Comparison of ENCODE assay signal across 18 cellular contexts in genomic region chr10:11933837-11934236, GRCh38.
DNase-seq lines count a peak whose midpoint lies in the region; ATAC-seq and TF ChIP-seq lines count a peak whose summit lies in the region.
"Had no signal": no experiment of that assay in that cellular context is flagged by ENCODE, and none has a peak within 500 bp of the region (broad histone marks: within the 10 kb centered on the region; RNA-seq: fewer than 3 reads in every experiment).

No MANE protein-coding gene starts in this region.

- no peaks in the 10 kb centered on the region for H3K27me3 ChIP-seq in breast epithelium
- H3K27me3 ChIP-seq in tibial nerve = no peaks in the 10 kb centered on the region

- H3K4me3 Mint-ChIP-seq in MCF 10A (ENCODE audit: unreplicated experiment) = no peak overlapping the region
- no peak overlapping the region for H3K4me3 Mint-ChIP-seq in WTC11
- no peak overlapping the region for H3K4me3 Mint-ChIP-seq in memory B cell
- H3K4me3 Mint-ChIP-seq: CD4-positive, CD25-positive, alpha-beta regulatory T cell had no signal

- H3K36me3 Mint-ChIP-seq in MCF 10A (ENCODE audit: insufficient read depth, unreplicated experiment) (peaks cover 56% of the 10 kb centered on the region), WTC11 (peaks cover 34% of the 10 kb centered on the region), memory B cell (peaks cover 36% of the 10 kb centered on the region)

- H3K4me1 Mint-ChIP-seq in MCF 10A (ENCODE audit: insufficient read depth, unreplicated experiment) (peaks cover 8% of the 10 kb centered on the region), WTC11 (peaks cover 51% of the 10 kb centered on the region), memory B cell (no peaks in the 10 kb centered on the region)

- H3K27me3 Mint-ChIP-seq in MCF 10A (ENCODE audit: insufficient read depth, unreplicated experiment) = no peaks in the 10 kb centered on the region
- H3K27me3 Mint-ChIP-seq in WTC11 (ENCODE audit: low read depth) = no peaks in the 10 kb centered on the region
- H3K27me3 Mint-ChIP-seq in memory B cell = no peaks in the 10 kb centered on the region
- H3K27me3 Mint-ChIP-seq: CD4-positive, CD25-positive, alpha-beta regulatory T cell had no signal

- no TSS peak for BruUV-seq in MCF 10A (replicated peaks; lab: Mats Ljungman, UMichigan)

- DNase-seq in MCF 10A (ENCODE audit: unreplicated experiment) (peak; percentile 3), breast epithelium (ENCODE audit: low spot score in 2 of 2) (no peak), WTC11 (ENCODE audit: low spot score) (no peak), memory B cell (ENCODE audit: low spot score in 2 of 2) (no peak), tibial nerve (ENCODE audit: low spot score in 2 of 2) (no peak), DMS153 (lab: John Stamatoyannopoulos, UW) (no peak)
- DNase-seq: AML-193; Calu3; CD4-positive, CD25-positive, alpha-beta regulatory T cell; MM.1S; NCI-H1105; NCI-H187; NCI-H446 treated with DMSO at 0.1 percent for 48 hours; NCI-H748 treated with DMSO at 0.1 percent for 48 hours; Right ventricle myocardium superior had no signal

- WGBS in tibial nerve, 2 donors = 59% methylated on average over 3 of the region's 3 CpGs

- TF ChIP-seq EP300 in tibial nerve (IDR thresholded peaks at IDR 0.05) = no peak

- CTCF ChIA-PET in MCF 10A (lab: Yijun Ruan, JAX) (interaction anchor here (0.6 to 0.7 kb wide), 2 partner anchors 52 to 151 kb away, joined by 3 to 4 read pairs; no protein-coding TSS in a partner anchor), WTC11 (lab: Charles Lee) (no interaction called here)

- intact Hi-C loops in MCF 10A (cut with micrococcal nuclease) = no loop called here
- intact Hi-C loops in breast epithelium (cut with DNase I; ENCODE audit: low total_unique reads) = no loop called here

- H3K4me3 ChIP-seq in breast epithelium (no peak overlapping the region), tibial nerve (no peak overlapping the region)
- H3K4me3 ChIP-seq: GM23248 had no signal

- TF ChIP-seq POLR2A in breast epithelium (IDR thresholded peaks at IDR 0.05) = no peak
- TF ChIP-seq POLR2A in tibial nerve (IDR thresholded peaks at IDR 0.05) = no peak

- H3K36me3 ChIP-seq in breast epithelium (no peaks in the 10 kb centered on the region), tibial nerve (peaks cover 0 to 59% (median 5%) of the 10 kb centered on the region in 3 donors)

- H3K4me1 ChIP-seq in breast epithelium (no peaks in the 10 kb centered on the region), tibial nerve (peaks cover 0 to 26% (median 4%) of the 10 kb centered on the region in 4 donors)

- no peak for ATAC-seq in WTC11
- no peak for ATAC-seq in memory B cell (ENCODE audit: low read depth)
- ATAC-seq in GM18511 (IDR thresholded peaks at IDR 0.05; ENCODE audit: unreplicated experiment) = no peak
- no peak for ATAC-seq in GM18870 (IDR thresholded peaks at IDR 0.05; ENCODE audit: unreplicated experiment)

- peak overlapping the region in 1 of 2 donors; percentile 43 for H3K27ac ChIP-seq in breast epithelium
- peak overlapping the region; percentile 25 to 80 (median 56) for H3K27ac ChIP-seq in tibial nerve
- H3K27ac ChIP-seq: GM23248 had no signal

- H3K9me3 Mint-ChIP-seq in MCF 10A (ENCODE audit: unreplicated experiment) (no peaks in the 10 kb centered on the region), WTC11 (no peaks in the 10 kb centered on the region), memory B cell (no peaks in the 10 kb centered on the region)
- H3K9me3 Mint-ChIP-seq: CD4-positive, CD25-positive, alpha-beta regulatory T cell had no signal

- POLR2A ChIA-PET in MCF 10A (lab: Yijun Ruan, JAX) (interaction anchor here (0.5 to 1.2 kb wide), 5 partner anchors 8 to 77 kb away, joined by 3 read pairs; no protein-coding TSS in a partner anchor), WTC11 (lab: Charles Lee) (no interaction called here)

- H3K9me3 ChIP-seq in breast epithelium = no peaks in the 10 kb centered on the region
- no peaks in the 10 kb centered on the region for H3K9me3 ChIP-seq in tibial nerve

- TF ChIP-seq CTCF in MCF 10A (IDR thresholded peaks at IDR 0.05; ENCODE audit: unreplicated experiment) = no peak
- TF ChIP-seq CTCF in breast epithelium (IDR thresholded peaks at IDR 0.05) = no peak
- no peak for TF ChIP-seq CTCF in WTC11 (IDR thresholded peaks at IDR 0.05)
- TF ChIP-seq CTCF in tibial nerve (IDR thresholded peaks at IDR 0.05) = no peak

- H3K27ac Mint-ChIP-seq in MCF 10A (ENCODE audit: low read depth, unreplicated experiment) = no peak overlapping the region
- H3K27ac Mint-ChIP-seq in WTC11 = peak overlapping the region; percentile 85
- H3K27ac Mint-ChIP-seq in memory B cell = peak overlapping the region; percentile 72

TF ChIP-seq in WTC11, 78 proteins besides CTCF, POLR2A, EP300 and RAD21:
- TF ChIP-seq SMAD3 (CRISPR knock-in tag; IDR thresholded peaks at IDR 0.05; ENCODE audit: borderline replicate concordance) = no peak
- TF ChIP-seq ZNF396 (CRISPR knock-in tag; IDR thresholded peaks at IDR 0.05; ENCODE audit: borderline replicate concordance) = no peak
- TF ChIP-seq ZBTB21 (CRISPR knock-in tag; IDR thresholded peaks at IDR 0.05; ENCODE audit: borderline replicate concordance) = no peak
- no peak for TF ChIP-seq ZNF425 (CRISPR knock-in tag; conservative IDR thresholded peaks at IDR 0.05)
- no peak for TF ChIP-seq E2F4 (CRISPR knock-in tag; IDR thresholded peaks at IDR 0.05; ENCODE audit: borderline replicate concordance, low read depth)
- TF ChIP-seq NFE2L1 (CRISPR knock-in tag; IDR thresholded peaks at IDR 0.05) = no peak
- no peak for TF ChIP-seq TEAD1 (CRISPR knock-in tag; IDR thresholded peaks at IDR 0.05)
- no peak for TF ChIP-seq NFYB (CRISPR knock-in tag; conservative IDR thresholded peaks at IDR 0.05; ENCODE audit: low read depth)
- TF ChIP-seq ZNF423 (CRISPR knock-in tag; IDR thresholded peaks at IDR 0.05) = no peak
- no peak for TF ChIP-seq GTF2I (CRISPR knock-in tag; conservative IDR thresholded peaks at IDR 0.05)
- TF ChIP-seq NR2C2 (CRISPR knock-in tag; IDR thresholded peaks at IDR 0.05) = no peak
- TF ChIP-seq EMX1 (CRISPR knock-in tag; IDR thresholded peaks at IDR 0.05) = no peak
- no peak for TF ChIP-seq RELA (CRISPR knock-in tag; IDR thresholded peaks at IDR 0.05; ENCODE audit: borderline replicate concordance)
- no peak for TF ChIP-seq ZNF512 (CRISPR knock-in tag; IDR thresholded peaks at IDR 0.05; ENCODE audit: borderline replicate concordance)
- no peak for TF ChIP-seq ELF4 (CRISPR knock-in tag; IDR thresholded peaks at IDR 0.05; ENCODE audit: low read depth)
- no peak for TF ChIP-seq ATF3 (CRISPR knock-in tag; conservative IDR thresholded peaks at IDR 0.05)
TF ChIP-seq in WTC11: peak in this region for 0.
